ENCODE assay signal across 11 cellular contexts in genomic region chr2:64402876-64403275, GRCh38. TPM values are rescaled to one million over a fixed set of nuclear protein-coding genes. Genes with fewer than 3 reads are reported as not detected.
A peak's percentile ranks its signal among the peaks of the same experiment; 100 is the strongest.
DNase-seq lines count a peak whose midpoint lies in the region; ATAC-seq and TF ChIP-seq lines count a peak whose summit lies in the region.
"Had no signal": no experiment of that assay in that cellular context is flagged by ENCODE, and none has a peak within 500 bp of the region (broad histone marks: within the 10 kb centered on the region; RNA-seq: fewer than 3 reads in every experiment).

No MANE protein-coding gene starts in this region.

- H3K27me3 ChIP-seq in adrenal gland (no peaks in the 10 kb centered on the region), spleen (replicated peaks in 1 of 7) (no peaks in the 10 kb centered on the region)

- H3K27ac ChIP-seq in adrenal gland (peak overlapping the region in 4 of 5 donors; percentile 59 to 94 (median 84)), spleen (peak overlapping the region in 7 of 8 donors; percentile 56 to 86 (median 79))

- ATAC-seq in HG03520 (IDR thresholded peaks at IDR 0.05; ENCODE audit: unreplicated experiment) (no peak), GM21423 (IDR thresholded peaks at IDR 0.05; ENCODE audit: unreplicated experiment) (no peak)

- intact Hi-C loops in adrenal gland (cut with DNase I) (no loop called here), spleen (cut with DNase I; ENCODE audit: low total_unique reads) (no loop called here)

- 0 to 15% (median 6%) methylated on average over 1 of the region's 1 CpG for WGBS in adrenal gland, 4 donors
- whole genome bisulfite sequencing in spleen, 5 donors: 52 to 84% (median 55%) methylated on average over 1 of the region's 1 CpG

- TF ChIP-seq CTCF in adrenal gland (IDR thresholded peaks at IDR 0.05) (peak in 1 of 6 experiments; percentile 13), spleen (IDR thresholded peaks at IDR 0.05 in 8 of 11, conservative IDR thresholded peaks at IDR 0.05 in 3 of 11) (no peak)

- DNase-seq in HT1080 (ENCODE audit: low read depth) (peak; percentile 33), adrenal gland (peak in 1 of 7 donors; percentile 13), iris pigment epithelial cell (ENCODE audit: low read depth) (peak; percentile 43), spleen (no peak), NCI-H2227 treated with DMSO at 0.1 percent for 48 hours (lab: John Stamatoyannopoulos, UW) (no peak)
- DNase-seq: activated CD4-positive, CD25-positive, alpha-beta regulatory T cell treated with anti-CD3 and anti-CD28 coated beads, Interleukin-2, amount 50 U/mL, for 72 hours; GF-D8; glutamatergic neuron; nucleus accumbens had no signal

- TF ChIP-seq POLR2A in adrenal gland (IDR thresholded peaks at IDR 0.05) (no peak), spleen (IDR thresholded peaks at IDR 0.05) (no peak)

- H3K4me1 ChIP-seq in adrenal gland (replicated peaks in 1 of 2) (peaks cover 56 to 62% of the 10 kb centered on the region in 2 donors), spleen (peaks cover 17 to 82% (median 52%) of the 10 kb centered on the region in 6 donors)

- H3K4me3 ChIP-seq in adrenal gland: no peak overlapping the region
- H3K4me3 ChIP-seq in spleen: no peak overlapping the region

- H3K9me3 ChIP-seq in adrenal gland (replicated peaks in 1 of 3): no peaks in the 10 kb centered on the region
- no peaks in the 10 kb centered on the region for H3K9me3 ChIP-seq in spleen

- H3K36me3 ChIP-seq in adrenal gland (replicated peaks in 1 of 2): no peaks in the 10 kb centered on the region
- H3K36me3 ChIP-seq in spleen: no peaks in the 10 kb centered on the region

RNA-seq across cellular contexts. Expression of gene LGALSL, which starts 51.1 kb away (rescaled TPM):
- 1.7 and 3.0 TPM in 2 replicates for total RNA-seq in HT1080 (2014; rRNA removed; shearing (Covaris generic))
- 3.3 and 9.8 TPM in 2 replicates for polyA plus RNA-seq in HT1080 (2015; cell fraction: cytosol; rRNA removed)
- 1.0 and 2.3 TPM in 2 replicates for polyA plus RNA-seq in HT1080 (2015; cell fraction: nucleus; rRNA removed)
- total RNA-seq in adrenal gland: 10 to 100 TPM; 20.6 to 79.5 (median 31.3) TPM
- polyA plus RNA-seq in adrenal gland: 10 to 100 TPM; 13.4 to 60.0 (median 16.9) TPM
- 10 to 100 TPM in 6 of 7 donors, 1 to 10 TPM in 1; 8.2 to 16.6 (median 13.3) TPM for total RNA-seq in spleen
- 1 to 10 TPM; 2.4 to 4.8 (median 2.4) TPM for polyA plus RNA-seq in spleen

Comparison
In these comparisons a context has a peak if more than half of its experiments do, and no peak if none do; other contexts are left out.
1. DNase-seq: peak in HT1080 (single experiment) and iris pigment epithelial cell (single experiment); none in spleen (single experiment) and NCI-H2227 treated with DMSO at 0.1 percent for 48 hours (single experiment).